21 cellular contexts compared by ENCODE assay signal in the genomic region with DNA sequence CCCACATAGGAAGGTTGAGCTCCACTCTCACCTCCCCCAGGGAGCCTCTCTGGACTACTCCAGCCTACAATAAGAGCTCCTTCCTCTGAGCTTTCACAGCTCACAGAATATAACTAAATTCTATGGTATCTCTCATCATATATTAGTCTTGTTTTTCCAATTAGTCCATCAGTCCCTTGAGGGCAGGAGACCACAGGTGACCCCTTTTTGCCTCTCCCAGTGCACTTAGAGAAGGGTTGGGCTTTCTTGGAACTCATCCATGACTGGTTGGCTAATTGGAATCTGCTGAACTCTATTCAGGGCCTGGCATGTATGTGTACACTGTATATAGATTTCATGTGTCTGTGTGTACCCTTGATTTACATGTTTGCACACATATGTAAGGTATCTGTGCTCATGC.
"Had no signal": no experiment of that assay in that cellular context is flagged by ENCODE, and none has a peak within 500 bp of the region (broad histone marks: within the 10 kb centered on the region; RNA-seq: fewer than 3 reads in every experiment).

No MANE protein-coding gene starts in this region.

- H3K4me3 Mint-ChIP-seq: activated CD4-positive, alpha-beta T cell treated with anti-CD3 and anti-CD28 coated beads, Interleukin-2, amount 10 ng/mL, durations not matched to agents 24 days and 14 days; activated CD8-positive, alpha-beta memory T cell treated with anti-CD3 and anti-CD28 coated beads, Interleukin-2, amount 10 ng/mL, durations not matched to agents 7 days and 5 days; activated CD8-positive, alpha-beta T cell treated with anti-CD3 and anti-CD28 coated beads for 36 hours; activated naive CD8-positive, alpha-beta T cell treated with anti-CD3 and anti-CD28 coated beads, Interleukin-2, amount 50 U/mL, for 24 hours; activated T-helper 1 cell treated with anti-CD3 and anti-CD28 coated beads, Interleukin-12 subunit alpha, Interleukin-12 subunit beta, Interleukin-2, Interleukin-4 antibody, amounts not matched to agents 30 ng/mL and 10 ng/mL and 1 ng/mL, durations not matched to agents 14 hours and 24 hours and 36 hours; memory B cell; natural killer cell treated with Interleukin-12 subunit alpha and Interleukin-12 subunit beta and Interleukin-15 and Interleukin-18, amount 100 ng/mL, for 72 hours; stimulated activated naive B cell treated with anti-CD40 and anti-IgM and Interleukin-4, amounts not matched to agents 10 μg/mL and 1 μg/mL and 100 μg/mL, for 72 hours had no signal

- H3K9me3 Mint-ChIP-seq: activated CD4-positive, alpha-beta T cell treated with anti-CD3 and anti-CD28 coated beads, Interleukin-2, amount 10 ng/mL, durations not matched to agents 24 days and 14 days; activated CD8-positive, alpha-beta T cell treated with anti-CD3 and anti-CD28 coated beads for 36 hours; activated naive CD8-positive, alpha-beta T cell treated with anti-CD3 and anti-CD28 coated beads, Interleukin-2, amount 50 U/mL, for 24 hours; activated T-helper 1 cell treated with anti-CD3 and anti-CD28 coated beads, Interleukin-12 subunit alpha, Interleukin-12 subunit beta, Interleukin-2, Interleukin-4 antibody, amounts not matched to agents 30 ng/mL and 10 ng/mL and 1 ng/mL, durations not matched to agents 14 hours and 24 hours and 36 hours; memory B cell; natural killer cell treated with Interleukin-12 subunit alpha and Interleukin-12 subunit beta and Interleukin-15 and Interleukin-18, amount 100 ng/mL, for 72 hours; stimulated activated naive B cell treated with anti-CD40 and anti-IgM and Interleukin-4, amounts not matched to agents 10 μg/mL and 1 μg/mL and 100 μg/mL, for 72 hours had no signal

- H3K36me3 Mint-ChIP-seq: activated CD8-positive, alpha-beta memory T cell treated with anti-CD3 and anti-CD28 coated beads, Interleukin-2, amount 10 ng/mL, durations not matched to agents 7 days and 5 days; natural killer cell treated with Interleukin-12 subunit alpha and Interleukin-12 subunit beta and Interleukin-15 and Interleukin-18, amount 100 ng/mL, for 72 hours; stimulated activated naive B cell treated with anti-CD40 and anti-IgM and Interleukin-4, amounts not matched to agents 10 μg/mL and 1 μg/mL and 100 μg/mL, for 72 hours had no signal

- DNase-seq: activated CD4-positive, alpha-beta T cell treated with anti-CD3 and anti-CD28 coated beads, Interleukin-2, amount 10 ng/mL, durations not matched to agents 24 days and 14 days; activated CD8-positive, alpha-beta memory T cell treated with anti-CD3 and anti-CD28 coated beads, Interleukin-2, amount 10 ng/mL, durations not matched to agents 7 days and 5 days; activated CD8-positive, alpha-beta T cell treated with anti-CD3 and anti-CD28 coated beads for 36 hours; activated gamma-delta T cell; activated naive CD4-positive, alpha-beta T cell treated with anti-CD3 and anti-CD28 coated beads, Interleukin-2, amount 50 U/mL, for 16 hours; activated naive CD8-positive, alpha-beta T cell treated with anti-CD3 and anti-CD28 coated beads, Interleukin-2, amount 50 U/mL, for 24 hours; activated T-cell treated with anti-CD3 and anti-CD28 coated beads for 4 hours; cerebellar nuclear complex; esophagus squamous epithelium; gastrocnemius medialis; retina; stimulated activated CD4-positive, alpha-beta T cell treated with anti-CD3 and anti-CD28 coated beads, Interleukin-2, amount 100 ng/mL, for 48 hours; stimulated activated CD8-positive, alpha-beta memory T cell treated with anti-CD3 and anti-CD28 coated beads, Interleukin-4, amount 100 ng/mL, for 48 hours; stimulated activated naive B cell treated with anti-CD40 and anti-IgM and Interleukin-4, amounts not matched to agents 10 μg/mL and 1 μg/mL and 100 μg/mL, for 72 hours; transverse colon; uterus had no signal

- H3K4me1 Mint-ChIP-seq: activated CD4-positive, alpha-beta T cell treated with anti-CD3 and anti-CD28 coated beads, Interleukin-2, amount 10 ng/mL, durations not matched to agents 24 days and 14 days; activated naive CD8-positive, alpha-beta T cell treated with anti-CD3 and anti-CD28 coated beads, Interleukin-2, amount 50 U/mL, for 24 hours; stimulated activated naive B cell treated with anti-CD40 and anti-IgM and Interleukin-4, amounts not matched to agents 10 μg/mL and 1 μg/mL and 100 μg/mL, for 72 hours had no signal

- H3K27ac Mint-ChIP-seq: activated CD4-positive, alpha-beta T cell treated with anti-CD3 and anti-CD28 coated beads, Interleukin-2, amount 10 ng/mL, durations not matched to agents 24 days and 14 days; activated CD8-positive, alpha-beta memory T cell treated with anti-CD3 and anti-CD28 coated beads, Interleukin-2, amount 10 ng/mL, durations not matched to agents 7 days and 5 days; activated CD8-positive, alpha-beta T cell treated with anti-CD3 and anti-CD28 coated beads for 36 hours; activated naive CD8-positive, alpha-beta T cell treated with anti-CD3 and anti-CD28 coated beads, Interleukin-2, amount 50 U/mL, for 24 hours; activated T-helper 1 cell treated with anti-CD3 and anti-CD28 coated beads, Interleukin-12 subunit alpha, Interleukin-12 subunit beta, Interleukin-2, Interleukin-4 antibody, amounts not matched to agents 30 ng/mL and 10 ng/mL and 1 ng/mL, durations not matched to agents 14 hours and 24 hours and 36 hours; memory B cell; natural killer cell treated with Interleukin-12 subunit alpha and Interleukin-12 subunit beta and Interleukin-15 and Interleukin-18, amount 100 ng/mL, for 72 hours; progenitor cell of endocrine pancreas; stimulated activated naive B cell treated with anti-CD40 and anti-IgM and Interleukin-4, amounts not matched to agents 10 μg/mL and 1 μg/mL and 100 μg/mL, for 72 hours had no signal

- ATAC-seq: activated CD4-positive, CD25-positive, alpha-beta regulatory T cell treated with anti-CD3 and anti-CD28 coated beads, Interleukin-2, amount 50 U/mL, for 24 hours; activated CD8-positive, alpha-beta memory T cell treated with anti-CD3 and anti-CD28 coated beads, Interleukin-2, amount 10 ng/mL, durations not matched to agents 7 days and 5 days; activated CD8-positive, alpha-beta T cell treated with anti-CD3 and anti-CD28 coated beads for 36 hours; activated naive CD8-positive, alpha-beta T cell treated with anti-CD3 and anti-CD28 coated beads, Interleukin-2, amount 50 U/mL, for 24 hours; gastrocnemius medialis; natural killer cell treated with Interleukin-12 subunit alpha and Interleukin-12 subunit beta and Interleukin-15 and Interleukin-18, amount 100 ng/mL, for 72 hours; stimulated activated naive B cell treated with anti-CD40 and anti-IgM and Interleukin-4, amounts not matched to agents 10 μg/mL and 1 μg/mL and 100 μg/mL, for 72 hours had no signal
